ENCODE assay signal across 13 cellular contexts in genomic region chr11:66315498-66315885, GRCh38. TPM values are rescaled to one million over a fixed set of nuclear protein-coding genes. Genes with fewer than 3 reads are reported as not detected.
DNase-seq lines count a peak whose midpoint lies in the region; ATAC-seq, FAIRE-seq and TF ChIP-seq lines count a peak whose summit lies in the region.
"Had no signal": no experiment of that assay in that cellular context is flagged by ENCODE, and none has a peak within 500 bp of the region (broad histone marks: within the 10 kb centered on the region; RNA-seq: fewer than 3 reads in every experiment).

No MANE protein-coding gene starts in this region.

- no peaks in the 10 kb centered on the region for H3K36me3 ChIP-seq in CD8-positive, alpha-beta memory T cell (ENCODE audit: insufficient read depth, low read length)
- H3K36me3 ChIP-seq in hepatocyte (replicated peaks; ENCODE audit: insufficient read depth, low read depth), result no peaks in the 10 kb centered on the region
- no peaks in the 10 kb centered on the region for H3K36me3 ChIP-seq in small intestine (ENCODE audit: control insufficient read depth in 2 of 2, insufficient read depth in 2 of 2, low read length in 2 of 2)

- no peak for ATAC-seq in activated T-helper 17 cell treated with anti-CD3 and anti-CD28 coated beads, Interleukin-2, amount 50 U/mL, for 72 hours (replicated peaks)
- ATAC-seq in GM19397 (IDR thresholded peaks at IDR 0.05; ENCODE audit: unreplicated experiment) (no peak), HG02759 (IDR thresholded peaks at IDR 0.05; ENCODE audit: unreplicated experiment) (no peak)

- H3K9me3 ChIP-seq in CD8-positive, alpha-beta memory T cell (ENCODE audit: low read length), result no peaks in the 10 kb centered on the region
- no peaks in the 10 kb centered on the region for H3K9me3 ChIP-seq in hepatocyte (ENCODE audit: low read depth)
- H3K9me3 ChIP-seq in small intestine (ENCODE audit: control insufficient read depth, low read depth), result no peaks in the 10 kb centered on the region

- H3K4me3 ChIP-seq in CD8-positive, alpha-beta memory T cell (ENCODE audit: low read length), result no peak overlapping the region
- H3K4me3 ChIP-seq in hepatocyte, result peak overlapping the region; percentile 23
- peak overlapping the region; percentile 31 to 49 (median 40) for H3K4me3 ChIP-seq in skin epidermis
- no peak overlapping the region for H3K4me3 ChIP-seq in small intestine (ENCODE audit: low read depth in 1 of 2, low read length in 2 of 2)

- peak overlapping the region; percentile 77 for H3K4me2 ChIP-seq in hepatocyte

- peaks cover 0 to 4% (median 0%) of the 10 kb centered on the region in 5 donors for H3K9me3 Mint-ChIP-seq in CD8-positive, alpha-beta memory T cell
- no peaks in the 10 kb centered on the region for H3K9me3 Mint-ChIP-seq in activated T-helper 17 cell treated with anti-CD3 and anti-CD28 coated beads, Interleukin-2, amount 50 U/mL, for 72 hours

- H3K79me2 ChIP-seq in hepatocyte, result peaks cover 29% of the 10 kb centered on the region

- H3K27me3 ChIP-seq in CD8-positive, alpha-beta memory T cell (ENCODE audit: insufficient read depth, low read length, poor library complexity, severe bottlenecking), result no peaks in the 10 kb centered on the region
- no peaks in the 10 kb centered on the region for H3K27me3 ChIP-seq in hepatocyte
- no peaks in the 10 kb centered on the region for H3K27me3 ChIP-seq in small intestine (ENCODE audit: control insufficient read depth in 2 of 2, insufficient read depth in 2 of 2, low read length in 2 of 2)

- DNase-seq in CD8-positive, alpha-beta memory T cell, result no peak
- DNase-seq in hepatocyte (ENCODE audit: low spot score) (no peak), SIG-M5 (lab: John Stamatoyannopoulos, UW) (no peak), small intestine (no peak)
- DNase-seq: activated naive CD4-positive, alpha-beta T cell treated with Interleukin-2 at 50 U/mL for 16 hours; H9; MV-4-11; stimulated activated CD4-positive, alpha-beta T cell treated with anti-CD3 and anti-CD28 coated beads, Interleukin-2, amount 100 ng/mL, for 48 hours had no signal

- H2AFZ ChIP-seq in hepatocyte, result no peak overlapping the region

- H3K36me3 Mint-ChIP-seq in CD8-positive, alpha-beta memory T cell, result peaks cover 0 to 3% (median 0%) of the 10 kb centered on the region in 3 donors
- no peaks in the 10 kb centered on the region for H3K36me3 Mint-ChIP-seq in activated T-helper 17 cell treated with anti-CD3 and anti-CD28 coated beads, Interleukin-2, amount 50 U/mL, for 72 hours (ENCODE audit: low read depth)

- no peak overlapping the region for H3K27ac ChIP-seq in CD8-positive, alpha-beta memory T cell (ENCODE audit: low read depth, low read length)
- peak overlapping the region; percentile 97 for H3K27ac ChIP-seq in hepatocyte
- H3K27ac ChIP-seq in skin epidermis, result peak overlapping the region in 18 of 21 experiments; percentile 31 to 87 (median 79)
- H3K27ac ChIP-seq in small intestine (ENCODE audit: low read depth in 1 of 2, low read length in 1 of 2), result peak overlapping the region in 1 of 2 donors; percentile 19

- CTCF ChIA-PET in CD8-positive, alpha-beta memory T cell (lab: Charles Lee), result interaction anchor here (0.7 to 1.1 kb wide), 2 partner anchors 13 to 74 kb away, joined by 3 to 4 read pairs; no protein-coding TSS in a partner anchor

- 90% methylated on average over 10 of the region's 14 CpGs for WGBS in hepatocyte (ENCODE audit: low lambda C conversion rate, missing lambda C conversion rate)
- WGBS in small intestine, 3 donors, result 79 to 86% (median 81%) methylated on average over 13 to 14 of the region's 14 CpGs

- peaks cover 49 to 68% (median 56%) of the 10 kb centered on the region in 3 donors for H3K4me1 Mint-ChIP-seq in CD8-positive, alpha-beta memory T cell
- peaks cover 3% of the 10 kb centered on the region for H3K4me1 Mint-ChIP-seq in activated T-helper 17 cell treated with anti-CD3 and anti-CD28 coated beads, Interleukin-2, amount 50 U/mL, for 72 hours

- no peaks in the 10 kb centered on the region for H4K20me1 ChIP-seq in hepatocyte (ENCODE audit: insufficient read depth, poor library complexity, severe bottlenecking)

- H3K27me3 Mint-ChIP-seq in CD8-positive, alpha-beta memory T cell, result no peaks in the 10 kb centered on the region
- H3K27me3 Mint-ChIP-seq in activated T-helper 17 cell treated with anti-CD3 and anti-CD28 coated beads, Interleukin-2, amount 50 U/mL, for 72 hours, result no peaks in the 10 kb centered on the region

- TF ChIP-seq CTCF in hepatocyte (IDR thresholded peaks at IDR 0.05; ENCODE audit: poor library complexity), result no peak

- H3K9me2 ChIP-seq in hepatocyte (replicated peaks; ENCODE audit: insufficient read depth), result no peaks in the 10 kb centered on the region

- peak overlapping the region; percentile 61 to 93 (median 79) for H3K4me3 Mint-ChIP-seq in CD8-positive, alpha-beta memory T cell
- H3K4me3 Mint-ChIP-seq in activated T-helper 17 cell treated with anti-CD3 and anti-CD28 coated beads, Interleukin-2, amount 50 U/mL, for 72 hours, result no peak overlapping the region

- POLR2A ChIA-PET in CD8-positive, alpha-beta memory T cell (lab: Charles Lee), result interaction anchor here (0.6 to 1.1 kb wide), 3 partner anchors 19 to 48 kb away, joined by 3 read pairs; partner anchors contain the start of gene YIF1A

- H3K4me1 ChIP-seq in CD8-positive, alpha-beta memory T cell (ENCODE audit: insufficient read depth, low read length), result peaks cover 59% of the 10 kb centered on the region
- H3K4me1 ChIP-seq in hepatocyte (ENCODE audit: insufficient read depth) (peaks cover 23% of the 10 kb centered on the region), small intestine (ENCODE audit: control insufficient read depth in 2 of 2, insufficient read depth in 1 of 2, low read depth in 1 of 2, low read length in 1 of 2) (peaks cover 2 to 3% of the 10 kb centered on the region in 2 donors)

- no peak for FAIRE-seq in small intestine (lab: Jason Lieb, UNC)
- FAIRE-seq: TTC549 had no signal

- H3K27ac Mint-ChIP-seq in CD8-positive, alpha-beta memory T cell, result peak overlapping the region; percentile 77 to 98 (median 91)
- H3K27ac Mint-ChIP-seq in activated T-helper 17 cell treated with anti-CD3 and anti-CD28 coated beads, Interleukin-2, amount 50 U/mL, for 72 hours, result peak overlapping the region; percentile 78

RNA-seq across cellular contexts. Expression of gene CD248, which starts 1.4 kb away (rescaled TPM):
- total RNA-seq in CD8-positive, alpha-beta memory T cell, result 1 to 10 TPM; 2.9 to 3.1 TPM
- 18.9 TPM for polyA plus RNA-seq in CD8-positive, alpha-beta memory T cell
- not detected for total RNA-seq in activated T-helper 17 cell treated with anti-CD3 and anti-CD28 coated beads, Interleukin-2, amount 50 U/mL, for 72 hours
- total RNA-seq in hepatocyte, result 19.9 and 24.6 TPM in 2 replicates
- polyA plus RNA-seq in hepatocyte (210 and 250 TPM in 2 replicates), small intestine (10 to 100 TPM in 1 of 3 donors, 1 to 10 TPM in 1, not detected in 1; 1.6 to 35.7 TPM)

RNA-seq across cellular contexts. Expression of gene RIN1, which starts 20.7 kb away (rescaled TPM):
- 1 to 10 TPM; 1.5 to 1.7 TPM for total RNA-seq in CD8-positive, alpha-beta memory T cell
- polyA plus RNA-seq in CD8-positive, alpha-beta memory T cell, result 2.3 TPM
- 1 to 10 TPM; 1.6 to 3.4 TPM for total RNA-seq in activated T-helper 17 cell treated with anti-CD3 and anti-CD28 coated beads, Interleukin-2, amount 50 U/mL, for 72 hours
- 4.3 and 6.2 TPM in 2 replicates for total RNA-seq in hepatocyte
- polyA plus RNA-seq in hepatocyte (9.5 and 12.8 TPM in 2 replicates), small intestine (1 to 10 TPM; 5.8 to 9.6 (median 7.3) TPM)

RNA-seq across cellular contexts. Expression of gene TMEM151A, which starts 23.8 kb away (rescaled TPM):
- not detected for total RNA-seq in CD8-positive, alpha-beta memory T cell
- not detected for polyA plus RNA-seq in CD8-positive, alpha-beta memory T cell
- total RNA-seq in activated T-helper 17 cell treated with anti-CD3 and anti-CD28 coated beads, Interleukin-2, amount 50 U/mL, for 72 hours, result not detected
- 20.6 and 21.4 TPM in 2 replicates for total RNA-seq in hepatocyte
- 36.4 and 48.6 TPM in 2 replicates for polyA plus RNA-seq in hepatocyte
- polyA plus RNA-seq in small intestine, result under 1 TPM in 2 of 3 donors, not detected in 1; 0.54 to 0.91 TPM

RNA-seq across cellular contexts. Expression of gene YIF1A, which starts 26.5 kb away (rescaled TPM):
- total RNA-seq in CD8-positive, alpha-beta memory T cell, result 10 to 100 TPM; 96.5 to 97.3 TPM
- 61.7 TPM for polyA plus RNA-seq in CD8-positive, alpha-beta memory T cell
- 10 to 100 TPM; 41.2 to 68.3 TPM for total RNA-seq in activated T-helper 17 cell treated with anti-CD3 and anti-CD28 coated beads, Interleukin-2, amount 50 U/mL, for 72 hours
- total RNA-seq in hepatocyte, result 111 and 132 TPM in 2 replicates
- polyA plus RNA-seq in hepatocyte (265 and 267 TPM in 2 replicates), small intestine (100 to 1,000 TPM; 127 to 144 (median 143) TPM)

RNA-seq across cellular contexts. Expression of gene BRMS1, which starts 29.4 kb away (rescaled TPM):
- 10 to 100 TPM; 66.1 to 66.5 TPM for total RNA-seq in CD8-positive, alpha-beta memory T cell
- polyA plus RNA-seq in CD8-positive, alpha-beta memory T cell, result 76.4 TPM
- 10 to 100 TPM; 21.6 to 41.7 TPM for total RNA-seq in activated T-helper 17 cell treated with anti-CD3 and anti-CD28 coated beads, Interleukin-2, amount 50 U/mL, for 72 hours
- 34.5 and 39.7 TPM in 2 replicates for total RNA-seq in hepatocyte
- polyA plus RNA-seq in hepatocyte, result 48.6 and 54.0 TPM in 2 replicates
- polyA plus RNA-seq in small intestine, result 10 to 100 TPM; 72.2 to 77.5 (median 73.2) TPM

Comparison
In these comparisons a context has a peak if more than half of its experiments do, and no peak if none do; other contexts are left out.
1. H3K4me3 ChIP-seq: peak in hepatocyte (single experiment) and skin epidermis (7 of 7); none in CD8-positive, alpha-beta memory T cell (single experiment) and small intestine (0 of 2).
2. RNA of gene TMEM151A, which starts 23.8 kb away (total RNA-seq): 20.6 to 21.4 TPM in hepatocyte; not detected in activated T-helper 17 cell treated with anti-CD3 and anti-CD28 coated beads, Interleukin-2, amount 50 U/mL, for 72 hours and not detected in CD8-positive, alpha-beta memory T cell; every median in the first group is over 10 times any median in the second.